In the genomic region with DNA sequence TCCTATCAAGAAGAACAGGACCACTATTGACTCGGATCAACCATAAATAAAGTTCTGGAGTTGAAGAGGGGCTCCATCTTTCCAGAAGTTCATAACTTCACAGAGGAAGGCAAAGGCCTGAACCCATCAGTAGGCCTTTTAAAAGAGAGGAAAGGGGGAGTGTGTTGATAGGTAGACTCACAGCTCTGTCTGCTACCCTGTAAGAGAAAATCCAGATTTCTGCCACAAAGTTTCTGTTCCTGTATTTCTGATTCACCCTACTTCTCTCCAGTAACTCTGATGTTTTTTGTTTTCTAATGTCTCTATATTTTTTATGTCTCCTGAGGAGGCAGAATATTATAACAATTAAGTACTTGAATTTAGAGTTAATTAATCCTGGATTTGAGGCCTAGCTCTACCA, we compare ENCODE assay signal across 18 cellular contexts.
A peak's percentile ranks its signal among the peaks of the same experiment; 100 is the strongest.
DNase-seq lines count a peak whose midpoint lies in the region; ATAC-seq and TF ChIP-seq lines count a peak whose summit lies in the region.
"Had no signal": no experiment of that assay in that cellular context is flagged by ENCODE, and none has a peak within 500 bp of the region (broad histone marks: within the 10 kb centered on the region; RNA-seq: fewer than 3 reads in every experiment).

No MANE protein-coding gene starts in this region.

- ATAC-seq in GM18870 (IDR thresholded peaks at IDR 0.05; ENCODE audit: unreplicated experiment) (peak; percentile 49), GM21529 (IDR thresholded peaks at IDR 0.05; ENCODE audit: unreplicated experiment) (peak; percentile 46), HG03175 (IDR thresholded peaks at IDR 0.05; ENCODE audit: unreplicated experiment) (peak; percentile 61)
- ATAC-seq in stimulated activated memory B cell treated with anti-CD40 and anti-IgM and Interleukin-4, amounts not matched to agents 10 μg/mL and 1 μg/mL and 100 μg/mL, for 72 hours, result peak; percentile 70
- no peak for ATAC-seq in CD4-positive, alpha-beta T cell (ENCODE audit: poor library complexity)
- ATAC-seq: activated CD4-positive, alpha-beta T cell treated with anti-CD3 and anti-CD28 coated beads for 36 hours; activated T-cell treated with anti-CD3 and anti-CD28 coated beads, Interleukin-2, amount 50 U/mL, for 4 hours; T-cell had no signal

- no TSS peak for BruUV-seq in Calu3 (replicated peaks; lab: Mats Ljungman, UMichigan)

- no peaks in the 10 kb centered on the region for H3K36me3 Mint-ChIP-seq in stimulated activated memory B cell treated with anti-CD40 and anti-IgM and Interleukin-4, amounts not matched to agents 10 μg/mL and 1 μg/mL and 100 μg/mL, for 72 hours
- H3K36me3 Mint-ChIP-seq in CD4-positive, alpha-beta T cell (ENCODE audit: low read depth), result no peaks in the 10 kb centered on the region
- H3K36me3 Mint-ChIP-seq in Calu3 (ENCODE audit: insufficient read depth, unreplicated experiment), result no peaks in the 10 kb centered on the region
- H3K36me3 Mint-ChIP-seq: T-cell had no signal

- H3K9me3 Mint-ChIP-seq in stimulated activated memory B cell treated with anti-CD40 and anti-IgM and Interleukin-4, amounts not matched to agents 10 μg/mL and 1 μg/mL and 100 μg/mL, for 72 hours, result peaks cover 3% of the 10 kb centered on the region
- no peaks in the 10 kb centered on the region for H3K9me3 Mint-ChIP-seq in CD4-positive, alpha-beta T cell
- H3K9me3 Mint-ChIP-seq in Calu3 (ENCODE audit: low read depth, unreplicated experiment), result no peaks in the 10 kb centered on the region
- H3K9me3 Mint-ChIP-seq: activated T-cell treated with anti-CD3 and anti-CD28 coated beads, Interleukin-2, amount 50 U/mL, for 4 hours; HFFc6; memory B cell; T-cell had no signal

- H3K9me3 ChIP-seq in CD4-positive, alpha-beta T cell (ENCODE audit: control insufficient read depth, low read length), result no peaks in the 10 kb centered on the region
- H3K9me3 ChIP-seq: BLaER1 treated with 17β-estradiol and CSF1 and Interleukin-3, amounts not matched to agents 10 nM and 100 nM; Peyer's patch; suprapubic skin had no signal

- POLR2A ChIA-PET in CD4-positive, alpha-beta T cell (lab: Charles Lee), result no interaction called here

- H3K4me1 Mint-ChIP-seq in stimulated activated memory B cell treated with anti-CD40 and anti-IgM and Interleukin-4, amounts not matched to agents 10 μg/mL and 1 μg/mL and 100 μg/mL, for 72 hours, result no peaks in the 10 kb centered on the region
- H3K4me1 Mint-ChIP-seq in CD4-positive, alpha-beta T cell (ENCODE audit: low read depth), result peaks cover 7% of the 10 kb centered on the region
- H3K4me1 Mint-ChIP-seq in Calu3 (ENCODE audit: low read depth, unreplicated experiment), result peaks cover 8% of the 10 kb centered on the region
- H3K4me1 Mint-ChIP-seq: memory B cell had no signal

- H3K27ac Mint-ChIP-seq in stimulated activated memory B cell treated with anti-CD40 and anti-IgM and Interleukin-4, amounts not matched to agents 10 μg/mL and 1 μg/mL and 100 μg/mL, for 72 hours, result no peak overlapping the region
- no peak overlapping the region for H3K27ac Mint-ChIP-seq in CD4-positive, alpha-beta T cell
- H3K27ac Mint-ChIP-seq in Calu3 (ENCODE audit: unreplicated experiment), result no peak overlapping the region
- H3K27ac Mint-ChIP-seq: activated CD4-positive, alpha-beta T cell treated with anti-CD3 and anti-CD28 coated beads for 36 hours; HFFc6; memory B cell; T-cell had no signal

- no peaks in the 10 kb centered on the region for H3K27me3 ChIP-seq in CD4-positive, alpha-beta T cell (ENCODE audit: control insufficient read depth, insufficient read depth, low read length)
- H3K27me3 ChIP-seq: Peyer's patch, suprapubic skin had no signal

- no peak for DNase-seq in GDM1 (lab: John Stamatoyannopoulos, UW)
- DNase-seq in CD4-positive, alpha-beta T cell, result no peak
- DNase-seq in Calu3, result no peak
- DNase-seq in DMS 273 treated with DMSO at 0.1 percent for 48 hours (lab: John Stamatoyannopoulos, UW), result no peak
- DNase-seq: activated CD4-positive, alpha-beta T cell treated with anti-CD3 and anti-CD28 coated beads for 36 hours; activated T-cell treated with anti-CD3 and anti-CD28 coated beads, Interleukin-2, amount 50 U/mL, for 4 hours; HFFc6; NCI-H1417; occipital lobe; Peyer's patch; T-cell had no signal

- CTCF ChIA-PET in CD4-positive, alpha-beta T cell (lab: Charles Lee), result no interaction called here
- CTCF ChIA-PET in Calu3 (lab: Charles Lee), result interaction anchor here (2.2 kb wide), 1 partner anchor 13 kb away, joined by 9 read pairs; no protein-coding TSS in a partner anchor

- no peak for TF ChIP-seq CTCF in CD4-positive, alpha-beta T cell (IDR thresholded peaks at IDR 0.05)
- no peak for TF ChIP-seq CTCF in Calu3 (IDR thresholded peaks at IDR 0.05; ENCODE audit: unreplicated experiment)

- H3K27me3 Mint-ChIP-seq in stimulated activated memory B cell treated with anti-CD40 and anti-IgM and Interleukin-4, amounts not matched to agents 10 μg/mL and 1 μg/mL and 100 μg/mL, for 72 hours, result no peaks in the 10 kb centered on the region
- no peaks in the 10 kb centered on the region for H3K27me3 Mint-ChIP-seq in CD4-positive, alpha-beta T cell
- no peaks in the 10 kb centered on the region for H3K27me3 Mint-ChIP-seq in Calu3 (ENCODE audit: unreplicated experiment)
- H3K27me3 Mint-ChIP-seq: activated CD4-positive, alpha-beta T cell treated with anti-CD3 and anti-CD28 coated beads for 36 hours; memory B cell; T-cell had no signal

- H3K4me3 Mint-ChIP-seq in stimulated activated memory B cell treated with anti-CD40 and anti-IgM and Interleukin-4, amounts not matched to agents 10 μg/mL and 1 μg/mL and 100 μg/mL, for 72 hours, result no peak overlapping the region
- no peak overlapping the region for H3K4me3 Mint-ChIP-seq in CD4-positive, alpha-beta T cell
- H3K4me3 Mint-ChIP-seq in Calu3 (ENCODE audit: low read depth, unreplicated experiment), result no peak overlapping the region
- H3K4me3 Mint-ChIP-seq: activated CD4-positive, alpha-beta T cell treated with anti-CD3 and anti-CD28 coated beads for 36 hours; activated T-cell treated with anti-CD3 and anti-CD28 coated beads, Interleukin-2, amount 50 U/mL, for 4 hours; HFFc6; memory B cell; T-cell had no signal

- intact Hi-C loops in CD4-positive, alpha-beta T cell (cut with DNase I, micrococcal nuclease), result no loop called here
- intact Hi-C loops in Calu3 (cut with micrococcal nuclease; ENCODE audit: unreplicated experiment), result no loop called here

- H3K27ac ChIP-seq in CD4-positive, alpha-beta T cell (ENCODE audit: low read depth, low read length), result no peak overlapping the region
- H3K27ac ChIP-seq: BLaER1 treated with 17β-estradiol and CSF1 and Interleukin-3, amounts not matched to agents 10 nM and 100 nM; suprapubic skin had no signal
